Comparison of ENCODE assay signal across 18 cellular contexts in genomic region chr2:11799826-11800225, GRCh38.
"Had no signal": no experiment of that assay in that cellular context is flagged by ENCODE, and none has a peak within 500 bp of the region (broad histone marks: within the 10 kb centered on the region; RNA-seq: fewer than 3 reads in every experiment).

No MANE protein-coding gene starts in this region.

- ATAC-seq: effector memory CD8-positive, alpha-beta T cell; left ventricle myocardium superior; lower lobe of right lung; natural killer cell; pancreas; stimulated activated memory B cell treated with anti-CD40 and anti-IgM and Interleukin-4, amounts not matched to agents 10 μg/mL and 1 μg/mL and 100 μg/mL, for 72 hours; stimulated activated naive CD8-positive, alpha-beta T cell treated with anti-CD3 and anti-CD28 coated beads, Interleukin-15, Interleukin-2, amounts not matched to agents 100 U/mL and 50 U/mL, for 24 hours had no signal

- H3K4me3 Mint-ChIP-seq: effector memory CD8-positive, alpha-beta T cell; immature natural killer cell; natural killer cell; stimulated activated memory B cell treated with anti-CD40 and anti-IgM and Interleukin-4, amounts not matched to agents 10 μg/mL and 1 μg/mL and 100 μg/mL, for 72 hours had no signal

- H3K4me1 Mint-ChIP-seq: stimulated activated memory B cell treated with anti-CD40 and anti-IgM and Interleukin-4, amounts not matched to agents 10 μg/mL and 1 μg/mL and 100 μg/mL, for 72 hours had no signal

- DNase-seq: colonic mucosa; effector memory CD8-positive, alpha-beta T cell; hypothalamus; immature natural killer cell; islet precursor cell; kidney glomerular epithelial cell; left ventricle myocardium superior; lower lobe of right lung; natural killer cell; occipital lobe; pancreas; sigmoid colon; stimulated activated CD4-positive, alpha-beta T cell treated with anti-CD3 and anti-CD28 coated beads, Interleukin-2, amount 100 ng/mL, for 24 hours; stimulated activated CD4-positive, alpha-beta T cell treated with anti-CD3 and anti-CD28 coated beads, Interleukin-4, amount 100 ng/mL, for 24 hours; stimulated activated naive CD8-positive, alpha-beta T cell treated with anti-CD3 and anti-CD28 coated beads, Interleukin-15, Interleukin-2, amounts not matched to agents 100 U/mL and 50 U/mL, for 24 hours; substantia nigra; upper lobe of left lung had no signal

- H3K27ac Mint-ChIP-seq: natural killer cell; stimulated activated memory B cell treated with anti-CD40 and anti-IgM and Interleukin-4, amounts not matched to agents 10 μg/mL and 1 μg/mL and 100 μg/mL, for 72 hours had no signal

- H3K27me3 Mint-ChIP-seq: effector memory CD8-positive, alpha-beta T cell; stimulated activated memory B cell treated with anti-CD40 and anti-IgM and Interleukin-4, amounts not matched to agents 10 μg/mL and 1 μg/mL and 100 μg/mL, for 72 hours had no signal

- H3K9me3 Mint-ChIP-seq: effector memory CD8-positive, alpha-beta T cell; immature natural killer cell; natural killer cell; stimulated activated memory B cell treated with anti-CD40 and anti-IgM and Interleukin-4, amounts not matched to agents 10 μg/mL and 1 μg/mL and 100 μg/mL, for 72 hours had no signal
